In the genomic region with DNA sequence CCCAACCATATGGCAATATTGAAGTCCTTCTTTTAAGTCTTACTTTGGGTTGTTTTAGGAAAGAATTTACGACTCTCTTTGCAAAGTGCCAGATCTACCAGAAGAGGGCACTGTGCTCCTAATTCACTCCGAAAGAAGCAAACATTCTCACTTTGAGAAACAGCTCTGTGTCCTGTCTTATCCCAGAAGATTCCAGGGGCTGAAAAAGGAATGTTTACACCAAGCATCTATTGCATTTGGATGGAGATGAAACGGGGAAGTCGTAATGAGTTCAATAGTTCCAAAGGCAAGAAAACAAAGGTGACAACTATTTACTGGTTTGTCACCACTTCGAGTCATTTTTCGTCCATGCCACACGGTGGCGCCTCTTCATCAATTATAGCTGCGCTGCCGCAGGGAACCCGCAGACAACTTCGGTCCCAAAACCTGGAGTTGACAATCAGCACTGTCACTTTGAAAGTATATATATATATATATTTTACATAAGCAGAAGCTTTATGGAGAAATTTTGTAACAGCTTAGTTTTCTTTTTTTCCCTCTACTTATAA, we compare ENCODE assay signal across 8 cellular contexts.
A peak's percentile ranks its signal among the peaks of the same experiment; 100 is the strongest.
DNase-seq lines count a peak whose midpoint lies in the region; ATAC-seq, FAIRE-seq and TF ChIP-seq lines count a peak whose summit lies in the region.

No MANE protein-coding gene starts in this region.

- H3K9me3 ChIP-seq in CD4-positive, alpha-beta T cell (ENCODE audit: control insufficient read depth, low read length): no peaks in the 10 kb centered on the region
- H3K9me3 ChIP-seq in H1 (ENCODE audit: insufficient read depth in 2 of 2, low read depth in 1 of 2, low read length in 1 of 2): no peaks in the 10 kb centered on the region
- H3K9me3 ChIP-seq in mesenchymal stem cell (ENCODE audit: control insufficient read depth, low read length): no peaks in the 10 kb centered on the region

- H4K20me1 ChIP-seq in H1 (replicated peaks in 1 of 2; ENCODE audit: control insufficient read depth in 1 of 2, insufficient read depth in 2 of 2, low read length in 2 of 2): no peaks in the 10 kb centered on the region

- H3K36me3 Mint-ChIP-seq in CD4-positive, alpha-beta T cell (ENCODE audit: low read depth): no peaks in the 10 kb centered on the region
- H3K36me3 Mint-ChIP-seq in activated CD8-positive, alpha-beta T cell treated with anti-CD3 and anti-CD28 coated beads, Interleukin-2, amount 10 ng/mL, durations not matched to agents 7 days and 5 days (ENCODE audit: low read depth): no peaks in the 10 kb centered on the region

- H3K23me2 ChIP-seq in H1 (ENCODE audit: low read depth, low read length): no peaks in the 10 kb centered on the region

- H3K27ac ChIP-seq in CD4-positive, alpha-beta T cell (ENCODE audit: low read depth, low read length): no peak overlapping the region
- H3K27ac ChIP-seq in H1 (ENCODE audit: low read depth, low read length) (no peak overlapping the region), mesenchymal stem cell (ENCODE audit: low read length, poor library complexity, severe bottlenecking) (peak overlapping the region; percentile 59)

- no peak overlapping the region for H2BK120ac ChIP-seq in H1 (replicated peaks; ENCODE audit: low read depth, low read length)
- H2BK120ac ChIP-seq in mesenchymal stem cell (ENCODE audit: low read depth, low read length): no peak overlapping the region

- H3K79me1 ChIP-seq in H1 (ENCODE audit: low read depth, low read length): no peaks in the 10 kb centered on the region
- H3K79me1 ChIP-seq in mesenchymal stem cell (replicated peaks; ENCODE audit: low read length, poor library complexity, severe bottlenecking): no peaks in the 10 kb centered on the region

- intact Hi-C loops in CD4-positive, alpha-beta T cell (cut with DNase I, micrococcal nuclease): loop anchor here (1.0 to 2.0 kb wide), 3 partner anchors 17 to 205 kb away; no protein-coding TSS in a partner anchor

- H4K8ac ChIP-seq in H1 (ENCODE audit: extremely low read depth, insufficient read depth, low read length) (no peak overlapping the region), mesenchymal stem cell (ENCODE audit: low read length) (peak overlapping the region; percentile 14)

- TF ChIP-seq CTCF in CD4-positive, alpha-beta T cell (IDR thresholded peaks at IDR 0.05): peak; percentile 100
- TF ChIP-seq CTCF in H1 (IDR thresholded peaks at IDR 0.05; ENCODE audit: control extremely low read depth in 1 of 3, insufficient read depth in 1 of 3, low read depth in 1 of 3, low read length in 3 of 3): peak; percentile 61 to 90 (median 74)

- H3K14ac ChIP-seq in H1 (ENCODE audit: insufficient read length) (no peak overlapping the region), mesenchymal stem cell (ENCODE audit: low read length in 2 of 2) (no peak overlapping the region)

- H3K4me1 ChIP-seq in H1 (replicated peaks in 1 of 4; ENCODE audit: control insufficient read depth in 3 of 4, insufficient read depth in 4 of 4, low read length in 3 of 4): no peaks in the 10 kb centered on the region
- peaks cover 8% of the 10 kb centered on the region for H3K4me1 ChIP-seq in mesenchymal stem cell (ENCODE audit: control insufficient read depth, insufficient read depth, low read depth, low read length)

- no peak overlapping the region for H3K56ac ChIP-seq in H1 (replicated peaks; ENCODE audit: insufficient read length, low read depth, low read length)

- H3K4me3 Mint-ChIP-seq in CD4-positive, alpha-beta T cell: peak overlapping the region; percentile 80
- H3K4me3 Mint-ChIP-seq in activated CD8-positive, alpha-beta T cell treated with anti-CD3 and anti-CD28 coated beads, Interleukin-2, amount 10 ng/mL, durations not matched to agents 7 days and 5 days: peak overlapping the region; percentile 68

- CTCF ChIA-PET in CD4-positive, alpha-beta T cell (lab: Charles Lee): interaction anchor here (0.6 to 3.9 kb wide), 26 partner anchors 10 to 1383 kb away, joined by 3 to 63 read pairs (median 4); partner anchors contain the start of gene STX7
- CTCF ChIA-PET in activated CD8-positive, alpha-beta T cell treated with anti-CD3 and anti-CD28 coated beads, Interleukin-2, amount 10 ng/mL, durations not matched to agents 7 days and 5 days (lab: Charles Lee): interaction anchor here (0.6 to 4.1 kb wide), 75 partner anchors 10 to 539 kb away, joined by 3 to 195 read pairs (median 5); partner anchors contain the start of genes SLC18B1, STX7 and TAAR8
- CTCF ChIA-PET in H1 (lab: Charles Lee; ENCODE audit: partially characterized antibody): interaction anchor here (0.6 to 4.8 kb wide), 99 partner anchors 11 to 1446 kb away, joined by 3 to 280 read pairs (median 5); partner anchors contain the start of genes MED23, SLC18B1 and STX7

- H2BK15ac ChIP-seq in H1 (ENCODE audit: low read length) (no peak overlapping the region), mesenchymal stem cell (ENCODE audit: low read depth, poor library complexity, severe bottlenecking) (no peak overlapping the region)

- no peak for TF ChIP-seq EP300 in H1 (IDR thresholded peaks at IDR 0.05; ENCODE audit: borderline replicate concordance in 1 of 2, low read depth in 2 of 2, low read length in 2 of 2)

- H2AK5ac ChIP-seq in H1 (ENCODE audit: low read depth, low read length) (no peak overlapping the region), mesenchymal stem cell (ENCODE audit: low read length, severe bottlenecking) (no peak overlapping the region)

- POLR2A ChIA-PET in CD4-positive, alpha-beta T cell (lab: Charles Lee): interaction anchor here (0.8 to 1.3 kb wide), 3 partner anchors 22 to 206 kb away, joined by 3 to 5 read pairs (median 3); no protein-coding TSS in a partner anchor
- POLR2A ChIA-PET in activated CD8-positive, alpha-beta T cell treated with anti-CD3 and anti-CD28 coated beads, Interleukin-2, amount 10 ng/mL, durations not matched to agents 7 days and 5 days (lab: Charles Lee): no interaction called here
- POLR2A ChIA-PET in H1 (lab: Charles Lee; ENCODE audit: partially characterized antibody): interaction anchor here (0.5 to 0.9 kb wide), 3 partner anchors 18 to 383 kb away, joined by 3 read pairs; no protein-coding TSS in a partner anchor

- no peak overlapping the region for H3K4ac ChIP-seq in H1 (replicated peaks; ENCODE audit: insufficient read length, low read depth, low read length)
- H3K4ac ChIP-seq in mesenchymal stem cell (ENCODE audit: low read depth in 1 of 2, low read length in 2 of 2): no peak overlapping the region

- H3K79me2 ChIP-seq in H1 (ENCODE audit: control insufficient read depth in 1 of 2, insufficient read depth in 2 of 2, low read length in 2 of 2): no peaks in the 10 kb centered on the region

- no peak overlapping the region for H4K91ac ChIP-seq in H1 (replicated peaks; ENCODE audit: insufficient read length, low read length)
- no peak overlapping the region for H4K91ac ChIP-seq in mesenchymal stem cell (ENCODE audit: low read length)

- peak; percentile 43 to 72 (median 55) for DNase-seq in CD4-positive, alpha-beta T cell
- peak; percentile 80 for DNase-seq in NCI-H774 (lab: John Stamatoyannopoulos, UW)
- DNase-seq in activated CD8-positive, alpha-beta T cell treated with anti-CD3 and anti-CD28 coated beads, Interleukin-2, amount 10 ng/mL, durations not matched to agents 7 days and 5 days: peak; percentile 80
- DNase-seq in H1 (ENCODE audit: low read depth in 1 of 2, low spot score in 2 of 2): peak; percentile 15 to 80
- DNase-seq in mesenchymal stem cell: peak; percentile 80
- DNase-seq in stimulated activated CD8-positive, alpha-beta memory T cell treated with anti-CD3 and anti-CD28 coated beads, Interleukin-12 subunit alpha, Interleukin-12 subunit beta, amount 100 ng/mL, for 24 hours (ENCODE audit: extremely low read depth): peak; percentile 45

- H3K23ac ChIP-seq in H1 (ENCODE audit: insufficient read length): no peak overlapping the region
- no peak overlapping the region for H3K23ac ChIP-seq in mesenchymal stem cell (ENCODE audit: low read length in 2 of 2)

- H3K27me3 ChIP-seq in CD4-positive, alpha-beta T cell (ENCODE audit: control insufficient read depth, insufficient read depth, low read length): peaks cover 20% of the 10 kb centered on the region
- H3K27me3 ChIP-seq in H1 (replicated peaks in 1 of 4; ENCODE audit: control insufficient read depth in 3 of 4, extremely low read depth in 1 of 4, insufficient read depth in 3 of 4, low read length in 3 of 4) (no peaks in the 10 kb centered on the region), mesenchymal stem cell (ENCODE audit: control insufficient read depth in 1 of 2, insufficient read depth in 1 of 2, low read length in 2 of 2) (no peaks in the 10 kb centered on the region)

- no peaks in the 10 kb centered on the region for H3K4me1 Mint-ChIP-seq in CD4-positive, alpha-beta T cell (ENCODE audit: low read depth)
- H3K4me1 Mint-ChIP-seq in activated CD8-positive, alpha-beta T cell treated with anti-CD3 and anti-CD28 coated beads, Interleukin-2, amount 10 ng/mL, durations not matched to agents 7 days and 5 days (ENCODE audit: low read depth): no peaks in the 10 kb centered on the region

- H2BK20ac ChIP-seq in H1 (ENCODE audit: low read length): no peak overlapping the region

- H3K9ac ChIP-seq in H1 (replicated peaks in 1 of 4; ENCODE audit: extremely low read depth in 1 of 4, low read depth in 3 of 4, low read length in 3 of 4): peak overlapping the region in 1 of 4 experiments; percentile 25; a peak in 1 of 7 replicates
- H3K9ac ChIP-seq in mesenchymal stem cell (ENCODE audit: low read length): peak overlapping the region; percentile 69

- peaks cover 32% of the 10 kb centered on the region for H3K27me3 Mint-ChIP-seq in CD4-positive, alpha-beta T cell
- peaks cover 9% of the 10 kb centered on the region for H3K27me3 Mint-ChIP-seq in activated CD8-positive, alpha-beta T cell treated with anti-CD3 and anti-CD28 coated beads, Interleukin-2, amount 10 ng/mL, durations not matched to agents 7 days and 5 days (ENCODE audit: low read depth)

- no peak for TF ChIP-seq POLR2A in H1 (IDR thresholded peaks at IDR 0.05; ENCODE audit: control extremely low read depth in 1 of 2, low read depth in 2 of 2, low read length in 2 of 2)

- H3K4me2 ChIP-seq in H1 (ENCODE audit: insufficient read depth in 1 of 2, low read depth in 2 of 2, low read length in 2 of 2) (peak overlapping the region in 1 of 2 experiments; percentile 86; a peak in 3 of 4 replicates), mesenchymal stem cell (ENCODE audit: low read length, poor library complexity, severe bottlenecking) (peak overlapping the region; percentile 55)

- H2BK12ac ChIP-seq in H1 (ENCODE audit: low read depth, low read length) (no peak overlapping the region), mesenchymal stem cell (ENCODE audit: low read length in 2 of 2) (no peak overlapping the region)

- peak; percentile 87 for ATAC-seq in CD4-positive, alpha-beta T cell (ENCODE audit: poor library complexity)
- ATAC-seq in GM19395 (IDR thresholded peaks at IDR 0.05; ENCODE audit: unreplicated experiment) (peak; percentile 97), HG03521 (IDR thresholded peaks at IDR 0.05; ENCODE audit: unreplicated experiment) (peak; percentile 76)
- peak; percentile 84 for ATAC-seq in activated CD8-positive, alpha-beta T cell treated with anti-CD3 and anti-CD28 coated beads, Interleukin-2, amount 10 ng/mL, durations not matched to agents 7 days and 5 days

- 3% methylated on average over 12 of the region's 12 CpGs; no CpG with 5 or more reads in 1 of the 2 experiments for WGBS in H1 (ENCODE audit: extremely low coverage in 1 of 2, insufficient coverage in 1 of 2, insufficient read length in 1 of 2, insufficient replicate concordance in 2 of 2, low coverage in 1 of 2, low lambda C conversion rate in 2 of 2, missing lambda C conversion rate in 1 of 2), 2 experiments
- WGBS in mesenchymal stem cell: 0% methylated on average over 8 of the region's 12 CpGs

- H3K27ac Mint-ChIP-seq in CD4-positive, alpha-beta T cell: no peak overlapping the region
- H3K27ac Mint-ChIP-seq in activated CD8-positive, alpha-beta T cell treated with anti-CD3 and anti-CD28 coated beads, Interleukin-2, amount 10 ng/mL, durations not matched to agents 7 days and 5 days: no peak overlapping the region

- TF ChIP-seq RAD21 in H1 (IDR thresholded peaks at IDR 0.05 in 1 of 2, conservative IDR thresholded peaks at IDR 0.05 in 1 of 2; ENCODE audit: low read depth in 2 of 2, low read length in 2 of 2): peak; percentile 84

- H3K4me3 ChIP-seq in H1 (ENCODE audit: extremely low read depth in 1 of 4, insufficient read depth in 2 of 4, low read depth in 3 of 4, low read length in 4 of 4): peak overlapping the region; percentile 18 to 59 (median 44); a peak in 7 of 8 replicates
- peak overlapping the region in 1 of 2 experiments; percentile 74 for H3K4me3 ChIP-seq in mesenchymal stem cell (ENCODE audit: insufficient read depth in 1 of 2, low read depth in 1 of 2, low read length in 2 of 2)

- no peaks in the 10 kb centered on the region for H3K9me3 Mint-ChIP-seq in CD4-positive, alpha-beta T cell
- H3K9me3 Mint-ChIP-seq in activated CD8-positive, alpha-beta T cell treated with anti-CD3 and anti-CD28 coated beads, Interleukin-2, amount 10 ng/mL, durations not matched to agents 7 days and 5 days (ENCODE audit: insufficient read depth): no peaks in the 10 kb centered on the region

- H2BK5ac ChIP-seq in H1 (ENCODE audit: low read depth, low read length) (no peak overlapping the region), mesenchymal stem cell (ENCODE audit: low read depth, low read length, poor library complexity, severe bottlenecking) (no peak overlapping the region)

- peak overlapping the region; percentile 99 for H2AFZ ChIP-seq in H1 (ENCODE audit: low read length)
- H2AFZ ChIP-seq in mesenchymal stem cell (ENCODE audit: low read depth, low read length): peak overlapping the region; percentile 36

- H3K36me3 ChIP-seq in H1 (ENCODE audit: control insufficient read depth in 2 of 4, insufficient read depth in 4 of 4, low read length in 3 of 4) (no peaks in the 10 kb centered on the region), mesenchymal stem cell (ENCODE audit: control insufficient read depth in 1 of 2, insufficient read depth in 2 of 2, low read depth in 1 of 2, low read length in 2 of 2) (no peaks in the 10 kb centered on the region)

- H4K5ac ChIP-seq in H1 (ENCODE audit: insufficient read length, low read depth, low read length): peak overlapping the region; percentile 78

- no peak overlapping the region for H3K18ac ChIP-seq in H1 (ENCODE audit: extremely low read depth, low read length)
- H3K18ac ChIP-seq in mesenchymal stem cell (ENCODE audit: low read depth in 1 of 2, low read length in 2 of 2): no peak overlapping the region

- FAIRE-seq in H1 (lab: Jason Lieb, UNC): peak; percentile 93
